ENCODE assay signal across 8 cellular contexts in genomic region chr12:113467154-113467513, GRCh38. TPM values are rescaled to one million over a fixed set of nuclear protein-coding genes. Genes with fewer than 3 reads are reported as not detected.
DNase-seq lines count a peak whose midpoint lies in the region; ATAC-seq, FAIRE-seq and TF ChIP-seq lines count a peak whose summit lies in the region.

No MANE protein-coding gene starts in this region.

- H3K9me3 ChIP-seq in mesodermal cell (ENCODE audit: control insufficient read depth, low read length) = no peaks in the 10 kb centered on the region
- H3K9me3 ChIP-seq in vagina = no peaks in the 10 kb centered on the region

- H3K4me3 ChIP-seq in mesodermal cell (ENCODE audit: extremely low read depth, insufficient read depth, low read length, poor library complexity, severe bottlenecking) (peak overlapping the region; percentile 21), vagina (peak overlapping the region; percentile 15 to 29)

- peaks cover 23% of the 10 kb centered on the region for H3K4me1 Mint-ChIP-seq in stimulated activated naive CD8-positive, alpha-beta T cell treated with anti-CD3 and anti-CD28 coated beads, Interleukin-15, Interleukin-2, amounts not matched to agents 100 ng/mL and 50 ng/mL, for 24 hours (ENCODE audit: low read depth)
- H3K4me1 Mint-ChIP-seq in chondrocyte (ENCODE audit: low read depth) = peaks cover 34% of the 10 kb centered on the region

- peak overlapping the region; percentile 21 for H3K27ac Mint-ChIP-seq in stimulated activated naive CD8-positive, alpha-beta T cell treated with anti-CD3 and anti-CD28 coated beads, Interleukin-15, Interleukin-2, amounts not matched to agents 100 ng/mL and 50 ng/mL, for 24 hours
- no peak overlapping the region for H3K27ac Mint-ChIP-seq in chondrocyte (ENCODE audit: unreplicated experiment)

- H3K4me1 ChIP-seq in mesodermal cell (ENCODE audit: control insufficient read depth, insufficient read depth, low read length, poor library complexity, severe bottlenecking) = peaks cover 17% of the 10 kb centered on the region
- peaks cover 49% of the 10 kb centered on the region for H3K4me1 ChIP-seq in vagina

- peaks cover 70% of the 10 kb centered on the region for H3K27me3 Mint-ChIP-seq in stimulated activated naive CD8-positive, alpha-beta T cell treated with anti-CD3 and anti-CD28 coated beads, Interleukin-15, Interleukin-2, amounts not matched to agents 100 ng/mL and 50 ng/mL, for 24 hours
- H3K27me3 Mint-ChIP-seq in chondrocyte (ENCODE audit: low read depth) = peaks cover 63% of the 10 kb centered on the region

- no peak for DNase-seq in stimulated activated naive CD8-positive, alpha-beta T cell treated with anti-CD3 and anti-CD28 coated beads, Interleukin-15, Interleukin-2, amounts not matched to agents 100 U/mL and 50 U/mL, for 24 hours
- DNase-seq in chondrocyte (ENCODE audit: low spot score) = no peak
- no peak for DNase-seq in vagina (ENCODE audit: extremely low spot score in 2 of 2)
- DNase-seq in NCI-H128 (lab: John Stamatoyannopoulos, UW; ENCODE audit: unreplicated experiment) = no peak
- no peak for DNase-seq in GM19239 (ENCODE audit: insufficient read length, low spot score)
- DNase-seq in sciatic nerve (ENCODE audit: low spot score) = no peak

- intact Hi-C loops in vagina (cut with DNase I) = loop anchor here (10.0 kb wide), 1 partner anchor 438 kb away; no protein-coding TSS in a partner anchor
- intact Hi-C loops in sciatic nerve (cut with DNase I) = loop anchor here (10.0 kb wide), 1 partner anchor 448 kb away; no protein-coding TSS in a partner anchor

- H3K36me3 ChIP-seq in mesodermal cell (ENCODE audit: control insufficient read depth, insufficient read depth, low read length) (no peaks in the 10 kb centered on the region), vagina (no peaks in the 10 kb centered on the region)

- no peak for FAIRE-seq in GM19239 (lab: Jason Lieb, UNC)

- H3K27ac ChIP-seq in mesodermal cell (ENCODE audit: low read depth, low read length, severe bottlenecking) (no peak overlapping the region), vagina (no peak overlapping the region)

- H3K4me3 Mint-ChIP-seq in stimulated activated naive CD8-positive, alpha-beta T cell treated with anti-CD3 and anti-CD28 coated beads, Interleukin-15, Interleukin-2, amounts not matched to agents 100 ng/mL and 50 ng/mL, for 24 hours = peak overlapping the region; percentile 48
- H3K4me3 Mint-ChIP-seq in chondrocyte (ENCODE audit: unreplicated experiment) = peak overlapping the region; percentile 33

- ATAC-seq in stimulated activated naive CD8-positive, alpha-beta T cell treated with anti-CD3 and anti-CD28 coated beads, Interleukin-15, Interleukin-2, amounts not matched to agents 100 U/mL and 50 U/mL, for 24 hours = no peak
- ATAC-seq in sciatic nerve = no peak

- no peaks in the 10 kb centered on the region for H3K36me3 Mint-ChIP-seq in stimulated activated naive CD8-positive, alpha-beta T cell treated with anti-CD3 and anti-CD28 coated beads, Interleukin-15, Interleukin-2, amounts not matched to agents 100 ng/mL and 50 ng/mL, for 24 hours (ENCODE audit: low read depth)
- no peaks in the 10 kb centered on the region for H3K36me3 Mint-ChIP-seq in chondrocyte (ENCODE audit: low read depth)

- peaks cover 37% of the 10 kb centered on the region for H3K27me3 ChIP-seq in vagina

- no peak for TF ChIP-seq CTCF in chondrocyte (IDR thresholded peaks at IDR 0.05)
- no peak for TF ChIP-seq CTCF in vagina (IDR thresholded peaks at IDR 0.05)

- TF ChIP-seq POLR2A in vagina (IDR thresholded peaks at IDR 0.05) = no peak

- no peaks in the 10 kb centered on the region for H3K9me3 Mint-ChIP-seq in stimulated activated naive CD8-positive, alpha-beta T cell treated with anti-CD3 and anti-CD28 coated beads, Interleukin-15, Interleukin-2, amounts not matched to agents 100 ng/mL and 50 ng/mL, for 24 hours
- H3K9me3 Mint-ChIP-seq in chondrocyte (ENCODE audit: low read depth) = no peaks in the 10 kb centered on the region

- WGBS in mesodermal cell (ENCODE audit: insufficient coverage in 2 of 2), 2 experiments = 4 to 18% methylated on average over 24 to 27 of the region's 30 CpGs

RNA-seq across cellular contexts. Expression of gene LHX5, which starts 4.5 kb away (rescaled TPM):
- total RNA-seq in chondrocyte (not detected in 3 replicates), vagina (not detected), sciatic nerve (not detected)
- polyA plus RNA-seq in mesodermal cell (2013, experiment 1 of 2) = 0.07 TPM
- polyA plus RNA-seq in mesodermal cell (2013, experiment 2 of 2) = 0.10 TPM

RNA-seq across cellular contexts. Expression of gene SDSL, which starts 45.0 kb away (rescaled TPM):
- total RNA-seq in chondrocyte (8.4 to 9.4 TPM (median 8.7 TPM) in 3 replicates), vagina (not detected), sciatic nerve (1.8 TPM)
- polyA plus RNA-seq in mesodermal cell (2013, experiment 1 of 2) = 4.1 TPM
- polyA plus RNA-seq in mesodermal cell (2013, experiment 2 of 2) = 4.2 TPM
